1 cellular context compared by ENCODE assay signal in the genomic region with DNA sequence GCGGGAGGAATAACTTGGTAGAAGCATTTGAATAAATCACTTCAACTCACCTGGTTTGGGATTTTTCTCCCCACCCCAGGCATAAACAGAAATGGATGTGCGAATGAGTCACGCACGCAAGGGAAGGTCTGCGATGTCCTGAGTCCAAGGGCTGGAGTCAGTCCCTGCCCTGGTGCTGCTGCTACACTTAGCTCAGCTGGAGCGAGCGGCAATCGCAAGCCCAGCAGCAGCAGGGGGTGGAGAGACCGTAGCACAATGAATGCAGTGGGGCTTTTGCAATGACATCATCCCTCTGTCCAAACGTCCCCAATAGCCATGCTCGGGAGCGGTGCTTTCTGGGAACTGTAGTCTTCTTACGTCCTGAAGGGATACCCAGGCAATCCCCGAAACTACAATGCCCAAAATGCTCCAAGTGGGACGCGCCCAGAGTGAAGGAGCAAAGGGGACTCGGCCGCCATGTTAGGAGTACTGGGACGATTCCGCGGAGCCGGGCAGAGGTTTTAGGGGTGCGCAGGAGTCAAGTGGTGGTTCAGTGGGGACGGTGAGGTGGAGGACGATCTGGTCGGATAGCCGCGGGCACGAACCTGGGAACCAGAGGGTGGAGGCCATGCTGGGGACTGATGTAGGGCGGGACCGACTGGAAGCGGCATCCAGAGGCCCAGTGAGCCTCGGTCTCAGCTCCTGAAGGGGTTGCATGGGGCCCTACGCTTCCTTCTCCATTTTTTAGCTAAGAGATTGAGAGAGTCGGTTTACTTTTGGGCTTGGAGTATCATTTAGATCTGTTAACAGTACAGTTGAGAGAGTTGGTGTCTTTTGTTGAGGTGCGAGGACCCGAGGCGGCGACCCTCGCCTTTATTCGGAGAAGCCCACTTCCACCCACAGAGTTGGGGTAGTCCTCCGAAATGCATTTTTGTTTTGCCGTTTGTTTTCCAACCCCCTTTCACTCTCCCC.
TF ChIP-seq lines count a peak whose summit lies in the region.

TSS of gene RAB30 (minus strand) at position 257 of the 951 bp plus-strand sequence. CDS start 74,581 bp downstream, outside the sequence.

TF ChIP-seq in HEK293, 187 proteins besides CTCF, POLR2A, EP300 and RAD21 (continued from another document and continues in another):
- TF ChIP-seq ZNF292 (tag by site-specific recombination; IDR thresholded peaks at IDR 0.05; ENCODE audit: borderline replicate concordance, low read depth) (no peak), ZNF280C (tag by site-specific recombination; IDR thresholded peaks at IDR 0.05) (no peak), ZNF2 (tag by site-specific recombination; IDR thresholded peaks at IDR 0.05) (peak; percentile 12), ZNF266 (tag by site-specific recombination; IDR thresholded peaks at IDR 0.05; ENCODE audit: low read depth) (no peak), ZNF549 (tag by site-specific recombination; IDR thresholded peaks at IDR 0.05) (no peak), SP2 (tag by site-specific recombination; IDR thresholded peaks at IDR 0.05) (peak; percentile 26; the same call in 1 of the 2 replicates), ZFHX2 (tag by site-specific recombination; conservative IDR thresholded peaks at IDR 0.05) (0 out of 2 replicates have a peak, but pooled peaks have one; percentile 8), ZIC2 (tag by site-specific recombination; IDR thresholded peaks at IDR 0.05) (peak; percentile 86), ZNF26 (tag by site-specific recombination; IDR thresholded peaks at IDR 0.05) (no peak), ZNF561 (tag by site-specific recombination; IDR thresholded peaks at IDR 0.05; ENCODE audit: borderline replicate concordance) (peak; percentile 67; the same call in 1 of the 2 replicates), ZNF660 (tag by site-specific recombination; IDR thresholded peaks at IDR 0.05) (peak; percentile 68; the same call in 1 of the 2 replicates), ZNF792 (tag by site-specific recombination; IDR thresholded peaks at IDR 0.05) (no peak), PATZ1 (tag by site-specific recombination; IDR thresholded peaks at IDR 0.05) (peak; percentile 64), GLIS2 (tag by site-specific recombination; IDR thresholded peaks at IDR 0.05) (peak; percentile 87), ZNF394 (tag by site-specific recombination; IDR thresholded peaks at IDR 0.05; ENCODE audit: borderline replicate concordance) (peak; percentile 52; the same call in 1 of the 2 replicates), ZNF366 (tag by site-specific recombination; conservative IDR thresholded peaks at IDR 0.05) (peak; percentile 68), GLIS1 (tag by site-specific recombination; IDR thresholded peaks at IDR 0.05) (peak; percentile 88), WT1 (tag by site-specific recombination; IDR thresholded peaks at IDR 0.05) (peak; percentile 55), ZEB2 (tag by site-specific recombination; IDR thresholded peaks at IDR 0.05) (peak; percentile 64), ZNF677 (tag by site-specific recombination; IDR thresholded peaks at IDR 0.05) (no peak), SP3 (tag by site-specific recombination; IDR thresholded peaks at IDR 0.05) (peak; percentile 83), GLI2 (tag by site-specific recombination; IDR thresholded peaks at IDR 0.05; ENCODE audit: borderline replicate concordance, low read depth) (no peak), ZNF510 (tag by site-specific recombination; IDR thresholded peaks at IDR 0.05; ENCODE audit: insufficient replicate concordance) (no peak), MEIS1 (CRISPR knock-in tag; IDR thresholded peaks at IDR 0.05; ENCODE audit: borderline replicate concordance) (no peak), ZNF707 (tag by site-specific recombination; IDR thresholded peaks at IDR 0.05) (no peak), ZNF692 (tag by site-specific recombination; IDR thresholded peaks at IDR 0.05) (peak; percentile 42; the same call in 1 of the 2 replicates), ZNF155 (tag by site-specific recombination; IDR thresholded peaks at IDR 0.05) (no peak), HOXD13 (CRISPR knock-in tag; IDR thresholded peaks at IDR 0.05; ENCODE audit: borderline replicate concordance) (no peak), ZNF248 (tag by site-specific recombination; IDR thresholded peaks at IDR 0.05) (no peak), ZNF211 (tag by site-specific recombination; IDR thresholded peaks at IDR 0.05; ENCODE audit: low read depth) (no peak), ZNF596 (tag by site-specific recombination; IDR thresholded peaks at IDR 0.05) (peak; percentile 61), ZNF610 (tag by site-specific recombination; IDR thresholded peaks at IDR 0.05; ENCODE audit: borderline replicate concordance) (peak; percentile 98), ZBTB49 (tag by site-specific recombination; IDR thresholded peaks at IDR 0.05; ENCODE audit: low read depth) (no peak), KLF1 (tag by site-specific recombination; IDR thresholded peaks at IDR 0.05) (peak; percentile 76), ZNF621 (tag by site-specific recombination; IDR thresholded peaks at IDR 0.05) (no peak)
- TF ChIP-seq, protein P1, sequence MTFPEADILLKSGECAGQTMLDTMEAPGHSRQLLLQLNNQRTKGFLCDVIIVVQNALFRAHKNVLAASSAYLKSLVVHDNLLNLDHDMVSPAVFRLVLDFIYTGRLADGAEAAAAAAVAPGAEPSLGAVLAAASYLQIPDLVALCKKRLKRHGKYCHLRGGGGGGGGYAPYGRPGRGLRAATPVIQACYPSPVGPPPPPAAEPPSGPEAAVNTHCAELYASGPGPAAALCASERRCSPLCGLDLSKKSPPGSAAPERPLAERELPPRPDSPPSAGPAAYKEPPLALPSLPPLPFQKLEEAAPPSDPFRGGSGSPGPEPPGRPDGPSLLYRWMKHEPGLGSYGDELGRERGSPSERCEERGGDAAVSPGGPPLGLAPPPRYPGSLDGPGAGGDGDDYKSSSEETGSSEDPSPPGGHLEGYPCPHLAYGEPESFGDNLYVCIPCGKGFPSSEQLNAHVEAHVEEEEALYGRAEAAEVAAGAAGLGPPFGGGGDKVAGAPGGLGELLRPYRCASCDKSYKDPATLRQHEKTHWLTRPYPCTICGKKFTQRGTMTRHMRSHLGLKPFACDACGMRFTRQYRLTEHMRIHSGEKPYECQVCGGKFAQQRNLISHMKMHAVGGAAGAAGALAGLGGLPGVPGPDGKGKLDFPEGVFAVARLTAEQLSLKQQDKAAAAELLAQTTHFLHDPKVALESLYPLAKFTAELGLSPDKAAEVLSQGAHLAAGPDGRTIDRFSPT (tag by site-specific recombination; IDR thresholded peaks at IDR 0.05): peak; percentile 52; the same call in 1 of the 2 replicates
- TF ChIP-seq, protein P2, sequence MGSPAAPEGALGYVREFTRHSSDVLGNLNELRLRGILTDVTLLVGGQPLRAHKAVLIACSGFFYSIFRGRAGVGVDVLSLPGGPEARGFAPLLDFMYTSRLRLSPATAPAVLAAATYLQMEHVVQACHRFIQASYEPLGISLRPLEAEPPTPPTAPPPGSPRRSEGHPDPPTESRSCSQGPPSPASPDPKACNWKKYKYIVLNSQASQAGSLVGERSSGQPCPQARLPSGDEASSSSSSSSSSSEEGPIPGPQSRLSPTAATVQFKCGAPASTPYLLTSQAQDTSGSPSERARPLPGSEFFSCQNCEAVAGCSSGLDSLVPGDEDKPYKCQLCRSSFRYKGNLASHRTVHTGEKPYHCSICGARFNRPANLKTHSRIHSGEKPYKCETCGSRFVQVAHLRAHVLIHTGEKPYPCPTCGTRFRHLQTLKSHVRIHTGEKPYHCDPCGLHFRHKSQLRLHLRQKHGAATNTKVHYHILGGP (tag by site-specific recombination; IDR thresholded peaks at IDR 0.05): no peak
- TF ChIP-seq, protein P3, sequence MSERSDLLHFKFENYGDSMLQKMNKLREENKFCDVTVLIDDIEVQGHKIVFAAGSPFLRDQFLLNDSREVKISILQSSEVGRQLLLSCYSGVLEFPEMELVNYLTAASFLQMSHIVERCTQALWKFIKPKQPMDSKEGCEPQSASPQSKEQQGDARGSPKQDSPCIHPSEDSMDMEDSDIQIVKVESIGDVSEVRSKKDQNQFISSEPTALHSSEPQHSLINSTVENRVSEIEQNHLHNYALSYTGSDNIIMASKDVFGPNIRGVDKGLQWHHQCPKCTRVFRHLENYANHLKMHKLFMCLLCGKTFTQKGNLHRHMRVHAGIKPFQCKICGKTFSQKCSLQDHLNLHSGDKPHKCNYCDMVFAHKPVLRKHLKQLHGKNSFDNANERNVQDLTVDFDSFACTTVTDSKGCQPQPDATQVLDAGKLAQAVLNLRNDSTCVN (tag by site-specific recombination; optimal IDR thresholded peaks at IDR 0.05): peak; percentile 68
- TF ChIP-seq, protein P4, sequence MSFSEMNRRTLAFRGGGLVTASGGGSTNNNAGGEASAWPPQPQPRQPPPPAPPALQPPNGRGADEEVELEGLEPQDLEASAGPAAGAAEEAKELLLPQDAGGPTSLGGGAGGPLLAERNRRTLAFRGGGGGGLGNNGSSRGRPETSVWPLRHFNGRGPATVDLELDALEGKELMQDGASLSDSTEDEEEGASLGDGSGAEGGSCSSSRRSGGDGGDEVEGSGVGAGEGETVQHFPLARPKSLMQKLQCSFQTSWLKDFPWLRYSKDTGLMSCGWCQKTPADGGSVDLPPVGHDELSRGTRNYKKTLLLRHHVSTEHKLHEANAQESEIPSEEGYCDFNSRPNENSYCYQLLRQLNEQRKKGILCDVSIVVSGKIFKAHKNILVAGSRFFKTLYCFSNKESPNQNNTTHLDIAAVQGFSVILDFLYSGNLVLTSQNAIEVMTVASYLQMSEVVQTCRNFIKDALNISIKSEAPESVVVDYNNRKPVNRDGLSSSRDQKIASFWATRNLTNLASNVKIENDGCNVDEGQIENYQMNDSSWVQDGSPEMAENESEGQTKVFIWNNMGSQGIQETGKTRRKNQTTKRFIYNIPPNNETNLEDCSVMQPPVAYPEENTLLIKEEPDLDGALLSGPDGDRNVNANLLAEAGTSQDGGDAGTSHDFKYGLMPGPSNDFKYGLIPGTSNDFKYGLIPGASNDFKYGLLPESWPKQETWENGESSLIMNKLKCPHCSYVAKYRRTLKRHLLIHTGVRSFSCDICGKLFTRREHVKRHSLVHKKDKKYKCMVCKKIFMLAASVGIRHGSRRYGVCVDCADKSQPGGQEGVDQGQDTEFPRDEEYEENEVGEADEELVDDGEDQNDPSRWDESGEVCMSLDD (tag by site-specific recombination; IDR thresholded peaks at IDR 0.05): peak; percentile 98
